ENCODE assay signal across 28 cellular contexts in the genomic region with DNA sequence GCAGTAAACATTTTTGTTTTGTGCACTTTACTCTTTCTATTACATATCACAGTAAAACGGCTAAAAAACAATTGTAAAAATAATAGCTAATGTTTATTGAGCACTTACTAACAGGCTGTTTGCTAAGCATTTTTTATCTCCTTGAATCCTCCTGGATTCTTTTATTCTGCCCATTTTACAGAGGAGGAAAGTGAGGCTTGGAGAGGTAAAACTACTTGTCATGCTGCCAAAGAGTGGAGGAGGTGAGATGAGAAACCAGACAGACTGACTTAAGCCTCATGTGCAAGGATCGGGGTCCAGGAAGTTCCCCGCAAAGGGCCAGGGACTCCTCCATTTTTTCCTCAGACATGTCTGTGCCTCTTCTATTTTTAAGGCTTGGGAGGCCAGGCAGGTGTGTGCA.
"Had no signal": no experiment of that assay in that cellular context is flagged by ENCODE, and none has a peak within 500 bp of the region (broad histone marks: within the 10 kb centered on the region; RNA-seq: fewer than 3 reads in every experiment).

No MANE protein-coding gene starts in this region.

- H3K36me3 ChIP-seq: colonic mucosa, esophagus muscularis mucosa, esophagus squamous epithelium, gastrocnemius medialis, gastroesophageal sphincter, heart left ventricle, heart right ventricle had no signal

- ATAC-seq: effector memory CD8-positive, alpha-beta T cell; esophagus mucosa; foreskin keratinocyte; gastrocnemius medialis; gastroesophageal sphincter; heart left ventricle; heart right ventricle had no signal

- H3K27me3 ChIP-seq: colonic mucosa had no signal

- FAIRE-seq: colon, endometrium, endothelial cell of umbilical vein, frontal cortex had no signal

- DNase-seq: colonic mucosa; cortex of kidney; dermis blood vessel endothelial cell; dorsolateral prefrontal cortex; effector CD4-positive, alpha-beta T cell; effector CD8-positive, alpha-beta T cell; effector memory CD4-positive, alpha-beta T cell; effector memory CD8-positive, alpha-beta T cell; endodermal cell; erythroblast; esophagus squamous epithelium; foreskin fibroblast; foreskin keratinocyte; foreskin melanocyte; gastrocnemius medialis; glutamatergic neuron; head of caudate nucleus; heart left ventricle; heart right ventricle had no signal

- H3K27ac ChIP-seq: colonic mucosa, coronary artery, epithelial cell of prostate, esophagus muscularis mucosa, esophagus squamous epithelium, foreskin keratinocyte, gastrocnemius medialis, gastroesophageal sphincter, heart left ventricle, heart right ventricle had no signal

- H3K4me3 ChIP-seq: colonic mucosa, coronary artery, dorsolateral prefrontal cortex, esophagus muscularis mucosa, esophagus squamous epithelium, gastrocnemius medialis, gastroesophageal sphincter, heart left ventricle, heart right ventricle had no signal

- H3K9me3 ChIP-seq: colonic mucosa, esophagus muscularis mucosa, esophagus squamous epithelium, gastrocnemius medialis, gastroesophageal sphincter, heart left ventricle, heart right ventricle had no signal

- H3K4me1 ChIP-seq: colonic mucosa, esophagus muscularis mucosa, esophagus squamous epithelium, foreskin keratinocyte, gastrocnemius medialis, gastroesophageal sphincter, heart left ventricle, heart right ventricle had no signal
